In the genomic region with DNA sequence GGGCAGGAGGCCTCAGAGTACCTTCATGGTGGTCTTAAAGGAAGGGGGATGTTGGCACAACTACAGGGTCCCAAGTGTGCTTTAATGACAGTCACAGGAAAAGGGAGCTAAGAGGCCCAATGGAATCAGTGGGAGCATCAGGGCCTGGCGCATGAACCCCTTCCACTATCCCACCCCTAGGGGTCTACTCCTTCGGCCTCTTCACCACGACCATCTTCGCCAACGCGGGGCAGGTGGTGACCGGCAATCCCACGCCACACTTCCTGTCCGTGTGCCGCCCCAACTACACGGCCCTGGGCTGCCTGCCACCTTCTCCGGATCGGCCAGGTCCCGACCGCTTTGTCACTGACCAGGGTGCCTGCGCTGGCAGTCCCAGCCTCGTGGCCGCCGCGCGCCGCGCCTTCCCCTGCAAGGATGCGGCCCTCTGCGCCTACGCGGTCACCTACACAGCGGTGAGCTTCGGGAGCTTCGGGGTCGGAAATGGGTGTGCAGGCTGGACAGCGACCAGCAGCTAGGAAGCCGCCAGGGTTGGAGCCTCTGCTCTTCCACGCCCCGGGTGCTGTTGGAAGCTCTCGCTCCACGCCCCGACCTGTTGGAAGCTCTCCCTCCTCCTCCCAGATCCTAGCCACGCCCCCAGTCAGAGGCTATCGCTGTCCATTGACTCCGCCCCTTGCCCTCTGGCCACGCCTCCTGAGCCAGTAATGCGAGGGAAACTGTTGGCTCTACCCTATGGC, we compare ENCODE assay signal across 12 cellular contexts. TPM values are rescaled to one million over a fixed set of nuclear protein-coding genes. Genes with fewer than 3 reads are reported as not detected.
DNase-seq lines count a peak whose midpoint lies in the region; ATAC-seq, FAIRE-seq and TF ChIP-seq lines count a peak whose summit lies in the region.
"Had no signal": no experiment of that assay in that cellular context is flagged by ENCODE, and none has a peak within 500 bp of the region (broad histone marks: within the 10 kb centered on the region; RNA-seq: fewer than 3 reads in every experiment).

No MANE protein-coding gene starts in this region.

- no peaks in the 10 kb centered on the region for H3K79me2 ChIP-seq in HepG2 (ENCODE audit: insufficient read depth, low read length)

- no peaks in the 10 kb centered on the region for H3K9me3 ChIP-seq in right atrium auricular region
- no peaks in the 10 kb centered on the region for H3K9me3 ChIP-seq in colonic mucosa
- H3K9me3 ChIP-seq in HepG2 (ENCODE audit: low read length) = no peaks in the 10 kb centered on the region
- H3K9me3 ChIP-seq: esophagus muscularis mucosa had no signal

- DNase-seq in Right ventricle myocardium superior = peak; percentile 63
- DNase-seq in right atrium auricular region (ENCODE audit: low spot score) = no peak
- peak; percentile 98 for DNase-seq in colonic mucosa
- DNase-seq in HepG2 (ENCODE audit: low spot score) = no peak
- DNase-seq in HuH-7 (ENCODE audit: low spot score) = no peak
- no peak for DNase-seq in RCC 7860 (ENCODE audit: low spot score)
- DNase-seq: C1 segment of cervical spinal cord; NCI-H1092; stimulated activated CD4-positive, alpha-beta T cell treated with anti-CD3 and anti-CD28 coated beads, Interleukin-12 subunit alpha, Interleukin-12 subunit beta, amount 100 ng/mL, for 4 hours had no signal

- H3K9ac ChIP-seq in colonic mucosa (ENCODE audit: low read depth in 2 of 2, low read length in 2 of 2) = peak overlapping the region in 1 of 2 donors; percentile 34
- H3K9ac ChIP-seq in HepG2 (ENCODE audit: insufficient read depth, low read depth, low read length) = no peak overlapping the region

- no TSS peak for BruUV-seq in HepG2 (replicated peaks; lab: Mats Ljungman, UMichigan)

- intact Hi-C loops in Right ventricle myocardium superior (cut with DNase I) = no loop called here
- intact Hi-C loops in colonic mucosa (cut with DNase I) = no loop called here
- intact Hi-C loops in HepG2 (cut with micrococcal nuclease; ENCODE audit: unreplicated experiment) = no loop called here

- H2AFZ ChIP-seq in HepG2 (ENCODE audit: low read length) = no peak overlapping the region

- ATAC-seq in Right ventricle myocardium superior (ENCODE audit: poor library complexity) = peak; percentile 49
- no peak for ATAC-seq in HepG2
- ATAC-seq in HG02981 (IDR thresholded peaks at IDR 0.05; ENCODE audit: unreplicated experiment) = no peak
- ATAC-seq in GM18505 (IDR thresholded peaks at IDR 0.05; ENCODE audit: unreplicated experiment) = no peak

- H3K27ac ChIP-seq in right atrium auricular region (no peak overlapping the region), colonic mucosa (no peak overlapping the region), HepG2 (ENCODE audit: extremely low read length, insufficient read depth, low read length) (no peak overlapping the region)
- H3K27ac ChIP-seq: esophagus muscularis mucosa had no signal

- POLR2A ChIA-PET in HepG2 (lab: Yijun Ruan, JAX) = interaction anchor here (1.1 kb wide), 1 partner anchor 14 kb away, joined by 5 read pairs; a partner anchor contains a TSS

- no peak for TF ChIP-seq CTCF in right atrium auricular region (IDR thresholded peaks at IDR 0.05)
- TF ChIP-seq CTCF in colonic mucosa (IDR thresholded peaks at IDR 0.05) = no peak
- TF ChIP-seq CTCF in HepG2 (CRISPR knock-in tag; IDR thresholded peaks at IDR 0.05) = no peak

- TF ChIP-seq EP300 in HepG2 (IDR thresholded peaks at IDR 0.05; ENCODE audit: low read depth in 2 of 2, low read length in 2 of 2) (no peak), HepG2 (CRISPR knock-in tag; IDR thresholded peaks at IDR 0.05; ENCODE audit: borderline replicate concordance) (no peak)

- in situ Hi-C loops in HepG2 (cut with HindIII; ENCODE audit: extremely low pct_ligation_motif_present, low pct_unique_long_range_greater_than_20kb) = no loop called here

- H3K4me1 ChIP-seq in right atrium auricular region (peaks cover 0 to 4% of the 10 kb centered on the region in 2 donors), colonic mucosa (no peaks in the 10 kb centered on the region), HepG2 (ENCODE audit: insufficient read depth, low read length) (peaks cover 3% of the 10 kb centered on the region)

- TF ChIP-seq POLR2A in HepG2 (IDR thresholded peaks at IDR 0.05; ENCODE audit: insufficient read depth in 1 of 2, low read depth in 2 of 2, low read length in 2 of 2) (no peak), GM18505 (IDR thresholded peaks at IDR 0.05; ENCODE audit: borderline replicate concordance, extremely low read depth, insufficient read depth, insufficient read length) (no peak)

- peaks cover 23% of the 10 kb centered on the region for H3K36me3 ChIP-seq in right atrium auricular region
- no peaks in the 10 kb centered on the region for H3K36me3 ChIP-seq in colonic mucosa
- H3K36me3 ChIP-seq in HepG2 (replicated peaks in 1 of 2; ENCODE audit: control insufficient read depth in 1 of 2, insufficient read depth in 2 of 2, low read length in 2 of 2) = peaks cover 0 to 5% of the 10 kb centered on the region in 2 experiments; a peak in 3 of 5 replicates

- H3K27me3 ChIP-seq in right atrium auricular region (no peaks in the 10 kb centered on the region), colonic mucosa (no peaks in the 10 kb centered on the region), HepG2 (ENCODE audit: control insufficient read depth in 1 of 2, insufficient read depth in 2 of 2, low read length in 2 of 2) (no peaks in the 10 kb centered on the region)
- H3K27me3 ChIP-seq: esophagus muscularis mucosa had no signal

- CTCF ChIA-PET in HepG2 (lab: Yijun Ruan, JAX; ENCODE audit: low intra/inter-chr PET ratio, low total read pairs) = no interaction called here

- 92% methylated on average over 43 of the region's 43 CpGs for WGBS in HepG2 (ENCODE audit: low lambda C conversion rate)

- H3K4me2 ChIP-seq in HepG2 (ENCODE audit: low read depth, low read length) = no peak overlapping the region

- FAIRE-seq in HepG2 (lab: Jason Lieb, UNC) = no peak
- FAIRE-seq in RCC 7860 (lab: Jason Lieb, UNC) = no peak

- H4K20me1 ChIP-seq in HepG2 (ENCODE audit: insufficient read depth, low read length) = no peaks in the 10 kb centered on the region

- no peak overlapping the region for H3K4me3 ChIP-seq in right atrium auricular region
- H3K4me3 ChIP-seq in colonic mucosa = no peak overlapping the region
- H3K4me3 ChIP-seq in HepG2 (replicated peaks in 1 of 3; ENCODE audit: insufficient read depth in 1 of 3, low read depth in 2 of 3, low read length in 3 of 3) = no peak overlapping the region
- H3K4me3 ChIP-seq: esophagus muscularis mucosa had no signal

- TF ChIP-seq RAD21 in HepG2 (CRISPR knock-in tag; IDR thresholded peaks at IDR 0.05) = no peak

RNA-seq across cellular contexts. Expression of a gene that starts 6.0 kb away (rescaled TPM):
- total RNA-seq in Right ventricle myocardium superior (13.7 TPM), right atrium auricular region (10 to 100 TPM; 26.2 to 30.5 TPM), colonic mucosa (1 to 10 TPM; 4.8 to 8.0 TPM), HepG2 (2016; rRNA removed; fragmentation: Illumina TruSeq; extraction: Trizol) (0.77 and 1.5 TPM in 2 replicates)
- total RNA-seq in HepG2 (2016; cell fraction: cytosol; rRNA removed; fragmentation: Illumina TruSeq; extraction: Trizol; ENCODE audit: low read depth) = 1.2 and 1.3 TPM in 2 replicates
- total RNA-seq in HepG2 (2016; cell fraction: insoluble cytoplasmic fraction; rRNA removed; fragmentation: Illumina TruSeq; extraction: Trizol) = 0.70 and 1.3 TPM in 2 replicates
- total RNA-seq in HepG2 (2016; cell fraction: membrane; rRNA removed; fragmentation: Illumina TruSeq; extraction: Trizol) = 1.9 and 3.1 TPM in 2 replicates
- total RNA-seq in HepG2 (2016; cell fraction: nucleus; rRNA removed; fragmentation: Illumina TruSeq; extraction: Trizol) = 1.1 and 1.8 TPM in 2 replicates
- 2.1 and 4.2 TPM in 2 replicates for polyA plus RNA-seq in HepG2 (2011; rRNA removed)
- polyA plus RNA-seq in HepG2 (2011; cell fraction: cytosol; rRNA removed) = 1.9 and 2.5 TPM in 2 replicates
- 17.0 and 17.4 TPM in 2 replicates for polyA plus RNA-seq in HepG2 (2011; cell fraction: nucleus; rRNA removed)
- polyA plus RNA-seq in HepG2 (2012) = 3.2 and 4.3 TPM in 2 replicates
- 2.2 and 3.3 TPM in 2 replicates for polyA plus RNA-seq in HepG2 (2016; cell fraction: cytosol; fragmentation: Illumina TruSeq; extraction: Trizol; ENCODE audit: low read depth)
- polyA plus RNA-seq in HepG2 (2016; cell fraction: insoluble cytoplasmic fraction; fragmentation: Illumina TruSeq; extraction: Trizol; ENCODE audit: low read depth) = 1.3 and 2.2 TPM in 2 replicates
- 4.4 and 5.3 TPM in 2 replicates for polyA plus RNA-seq in HepG2 (2016; cell fraction: membrane; fragmentation: Illumina TruSeq; extraction: Trizol; ENCODE audit: low read depth)
- polyA plus RNA-seq in HepG2 (2016; cell fraction: nucleus; fragmentation: Illumina TruSeq; extraction: Trizol; ENCODE audit: insufficient read depth, low read depth) = 3.3 and 4.8 TPM in 2 replicates
- 7.2 and 7.3 TPM in 2 replicates for polyA minus RNA-seq in HepG2 (2011; rRNA and poly(A)+ RNA removed; ENCODE audit: low replicate concordance)
- 1.3 and 2.5 TPM in 2 replicates for polyA minus RNA-seq in HepG2 (2011; cell fraction: cytosol; rRNA and poly(A)+ RNA removed)
- 2.8 and 4.7 TPM in 2 replicates for polyA minus RNA-seq in HepG2 (2011; cell fraction: nucleus; rRNA and poly(A)+ RNA removed)

RNA-seq across cellular contexts. Expression of a gene that starts 13.3 kb away (rescaled TPM):
- 1.2 TPM for total RNA-seq in Right ventricle myocardium superior
- 1 to 10 TPM in 1 of 2 donors, under 1 TPM in 1; 0.44 to 1.5 TPM for total RNA-seq in right atrium auricular region
- 1 to 10 TPM; 3.0 to 4.6 TPM for total RNA-seq in colonic mucosa
- 3.1 and 3.3 TPM in 2 replicates for total RNA-seq in HepG2 (2016; rRNA removed; fragmentation: Illumina TruSeq; extraction: Trizol)
- 0.81 and 1.5 TPM in 2 replicates for total RNA-seq in HepG2 (2016; cell fraction: cytosol; rRNA removed; fragmentation: Illumina TruSeq; extraction: Trizol; ENCODE audit: low read depth)
- 3.1 and 3.4 TPM in 2 replicates for total RNA-seq in HepG2 (2016; cell fraction: insoluble cytoplasmic fraction; rRNA removed; fragmentation: Illumina TruSeq; extraction: Trizol)
- total RNA-seq in HepG2 (2016; cell fraction: membrane; rRNA removed; fragmentation: Illumina TruSeq; extraction: Trizol) = 1.9 and 2.2 TPM in 2 replicates
- 1.3 and 2.3 TPM in 2 replicates for total RNA-seq in HepG2 (2016; cell fraction: nucleus; rRNA removed; fragmentation: Illumina TruSeq; extraction: Trizol)
- 2.7 and 3.9 TPM in 2 replicates for polyA plus RNA-seq in HepG2 (2011; rRNA removed)
- 2.3 and 3.3 TPM in 2 replicates for polyA plus RNA-seq in HepG2 (2011; cell fraction: cytosol; rRNA removed)
- 4.9 and 5.4 TPM in 2 replicates for polyA plus RNA-seq in HepG2 (2011; cell fraction: nucleus; rRNA removed)
- 1.5 and 1.6 TPM in 2 replicates for polyA plus RNA-seq in HepG2 (2012)
- polyA plus RNA-seq in HepG2 (2016; cell fraction: cytosol; fragmentation: Illumina TruSeq; extraction: Trizol; ENCODE audit: low read depth) = 0.61 and 0.65 TPM in 2 replicates
- 3.9 and 4.4 TPM in 2 replicates for polyA plus RNA-seq in HepG2 (2016; cell fraction: insoluble cytoplasmic fraction; fragmentation: Illumina TruSeq; extraction: Trizol; ENCODE audit: low read depth)
- 1.2 and 1.6 TPM in 2 replicates for polyA plus RNA-seq in HepG2 (2016; cell fraction: membrane; fragmentation: Illumina TruSeq; extraction: Trizol; ENCODE audit: low read depth)
- 2.9 and 3.2 TPM in 2 replicates for polyA plus RNA-seq in HepG2 (2016; cell fraction: nucleus; fragmentation: Illumina TruSeq; extraction: Trizol; ENCODE audit: insufficient read depth, low read depth)
- 1.3 and 2.7 TPM in 2 replicates for polyA minus RNA-seq in HepG2 (2011; rRNA and poly(A)+ RNA removed; ENCODE audit: low replicate concordance)
- 0.79 and 0.97 TPM in 2 replicates for polyA minus RNA-seq in HepG2 (2011; cell fraction: cytosol; rRNA and poly(A)+ RNA removed)
- 1.8 and 2.7 TPM in 2 replicates for polyA minus RNA-seq in HepG2 (2011; cell fraction: nucleus; rRNA and poly(A)+ RNA removed)

RNA-seq across cellular contexts. Expression of a gene that starts 14.9 kb away (rescaled TPM):
- total RNA-seq in Right ventricle myocardium superior (18.8 TPM), right atrium auricular region (10 to 100 TPM; 12.1 to 18.8 TPM), colonic mucosa (10 to 100 TPM; 17.4 to 21.4 TPM), HepG2 (2016; rRNA removed; fragmentation: Illumina TruSeq; extraction: Trizol) (1.2 and 1.7 TPM in 2 replicates)
- 0.81 and 0.88 TPM in 2 replicates for total RNA-seq in HepG2 (2016; cell fraction: cytosol; rRNA removed; fragmentation: Illumina TruSeq; extraction: Trizol; ENCODE audit: low read depth)
- total RNA-seq in HepG2 (2016; cell fraction: insoluble cytoplasmic fraction; rRNA removed; fragmentation: Illumina TruSeq; extraction: Trizol) = 0.82 and 1.3 TPM in 2 replicates
- total RNA-seq in HepG2 (2016; cell fraction: membrane; rRNA removed; fragmentation: Illumina TruSeq; extraction: Trizol) = 1.4 and 1.9 TPM in 2 replicates
- 2.7 and 4.7 TPM in 2 replicates for total RNA-seq in HepG2 (2016; cell fraction: nucleus; rRNA removed; fragmentation: Illumina TruSeq; extraction: Trizol)
- polyA plus RNA-seq in HepG2 (2011; rRNA removed) = 6.3 and 9.1 TPM in 2 replicates
- 2.8 and 3.3 TPM in 2 replicates for polyA plus RNA-seq in HepG2 (2011; cell fraction: cytosol; rRNA removed)
- 44.4 and 50.4 TPM in 2 replicates for polyA plus RNA-seq in HepG2 (2011; cell fraction: nucleus; rRNA removed)
- polyA plus RNA-seq in HepG2 (2012) = 4.5 and 6.5 TPM in 2 replicates
- 1.7 and 2.1 TPM in 2 replicates for polyA plus RNA-seq in HepG2 (2016; cell fraction: cytosol; fragmentation: Illumina TruSeq; extraction: Trizol; ENCODE audit: low read depth)
- 2.2 TPM in 2 replicates for polyA plus RNA-seq in HepG2 (2016; cell fraction: insoluble cytoplasmic fraction; fragmentation: Illumina TruSeq; extraction: Trizol; ENCODE audit: low read depth)
- polyA plus RNA-seq in HepG2 (2016; cell fraction: membrane; fragmentation: Illumina TruSeq; extraction: Trizol; ENCODE audit: low read depth) = 1.5 and 2.1 TPM in 2 replicates
- 8.6 and 11.0 TPM in 2 replicates for polyA plus RNA-seq in HepG2 (2016; cell fraction: nucleus; fragmentation: Illumina TruSeq; extraction: Trizol; ENCODE audit: insufficient read depth, low read depth)
- 2.6 and 3.3 TPM in 2 replicates for polyA minus RNA-seq in HepG2 (2011; rRNA and poly(A)+ RNA removed; ENCODE audit: low replicate concordance)
- polyA minus RNA-seq in HepG2 (2011; cell fraction: cytosol; rRNA and poly(A)+ RNA removed) = 0.97 TPM in 1 of 2 replicates, not detected in the other
- 7.0 and 7.8 TPM in 2 replicates for polyA minus RNA-seq in HepG2 (2011; cell fraction: nucleus; rRNA and poly(A)+ RNA removed)

RNA-seq across cellular contexts. Expression of a gene that starts 15.1 kb away (rescaled TPM):
- total RNA-seq in Right ventricle myocardium superior (105 TPM), right atrium auricular region (100 to 1,000 TPM; 301 to 343 TPM), colonic mucosa (10 to 100 TPM; 45.4 to 63.4 TPM), HepG2 (2016; rRNA removed; fragmentation: Illumina TruSeq; extraction: Trizol) (22.8 and 45.5 TPM in 2 replicates)
- 23.9 and 36.8 TPM in 2 replicates for total RNA-seq in HepG2 (2016; cell fraction: cytosol; rRNA removed; fragmentation: Illumina TruSeq; extraction: Trizol; ENCODE audit: low read depth)
- total RNA-seq in HepG2 (2016; cell fraction: insoluble cytoplasmic fraction; rRNA removed; fragmentation: Illumina TruSeq; extraction: Trizol) = 26.6 and 43.5 TPM in 2 replicates
- 20.5 and 27.0 TPM in 2 replicates for total RNA-seq in HepG2 (2016; cell fraction: membrane; rRNA removed; fragmentation: Illumina TruSeq; extraction: Trizol)
- 40.9 and 45.4 TPM in 2 replicates for total RNA-seq in HepG2 (2016; cell fraction: nucleus; rRNA removed; fragmentation: Illumina TruSeq; extraction: Trizol)
- 98.7 and 119 TPM in 2 replicates for polyA plus RNA-seq in HepG2 (2011; rRNA removed)
- polyA plus RNA-seq in HepG2 (2011; cell fraction: cytosol; rRNA removed) = 206 and 218 TPM in 2 replicates
- polyA plus RNA-seq in HepG2 (2011; cell fraction: nucleus; rRNA removed) = 131 and 158 TPM in 2 replicates
- polyA plus RNA-seq in HepG2 (2012) = 57.4 and 59.1 TPM in 2 replicates
- polyA plus RNA-seq in HepG2 (2016; cell fraction: cytosol; fragmentation: Illumina TruSeq; extraction: Trizol; ENCODE audit: low read depth) = 31.8 and 38.8 TPM in 2 replicates
- 33.6 and 35.9 TPM in 2 replicates for polyA plus RNA-seq in HepG2 (2016; cell fraction: insoluble cytoplasmic fraction; fragmentation: Illumina TruSeq; extraction: Trizol; ENCODE audit: low read depth)
- 24.0 and 30.5 TPM in 2 replicates for polyA plus RNA-seq in HepG2 (2016; cell fraction: membrane; fragmentation: Illumina TruSeq; extraction: Trizol; ENCODE audit: low read depth)
- polyA plus RNA-seq in HepG2 (2016; cell fraction: nucleus; fragmentation: Illumina TruSeq; extraction: Trizol; ENCODE audit: insufficient read depth, low read depth) = 71.8 and 88.8 TPM in 2 replicates
- polyA minus RNA-seq in HepG2 (2011; rRNA and poly(A)+ RNA removed; ENCODE audit: low replicate concordance) = 48.8 and 93.8 TPM in 2 replicates
- polyA minus RNA-seq in HepG2 (2011; cell fraction: cytosol; rRNA and poly(A)+ RNA removed) = 25.0 and 36.6 TPM in 2 replicates
- polyA minus RNA-seq in HepG2 (2011; cell fraction: nucleus; rRNA and poly(A)+ RNA removed) = 8.2 and 12.7 TPM in 2 replicates

RNA-seq across cellular contexts. Expression of a gene that starts 21.7 kb away (rescaled TPM):
- 7.9 TPM for total RNA-seq in Right ventricle myocardium superior
- 10 to 100 TPM in 1 of 2 donors, 1 to 10 TPM in 1; 6.5 to 11.1 TPM for total RNA-seq in right atrium auricular region
- total RNA-seq in colonic mucosa = 10 to 100 TPM; 47.7 to 54.0 TPM
- total RNA-seq in HepG2 (2016; rRNA removed; fragmentation: Illumina TruSeq; extraction: Trizol) = 2.0 and 3.3 TPM in 2 replicates
- total RNA-seq in HepG2 (2016; cell fraction: cytosol; rRNA removed; fragmentation: Illumina TruSeq; extraction: Trizol; ENCODE audit: low read depth) = 0.26 and 0.40 TPM in 2 replicates
- 1.9 and 2.7 TPM in 2 replicates for total RNA-seq in HepG2 (2016; cell fraction: insoluble cytoplasmic fraction; rRNA removed; fragmentation: Illumina TruSeq; extraction: Trizol)
- 1.9 and 2.1 TPM in 2 replicates for total RNA-seq in HepG2 (2016; cell fraction: membrane; rRNA removed; fragmentation: Illumina TruSeq; extraction: Trizol)
- 1.5 and 1.8 TPM in 2 replicates for total RNA-seq in HepG2 (2016; cell fraction: nucleus; rRNA removed; fragmentation: Illumina TruSeq; extraction: Trizol)
- polyA plus RNA-seq in HepG2 (2011; rRNA removed) = 16.1 and 19.9 TPM in 2 replicates
- 12.0 and 13.8 TPM in 2 replicates for polyA plus RNA-seq in HepG2 (2011; cell fraction: cytosol; rRNA removed)
- polyA plus RNA-seq in HepG2 (2011; cell fraction: nucleus; rRNA removed) = 7.5 and 9.8 TPM in 2 replicates
- polyA plus RNA-seq in HepG2 (2012) = 2.1 TPM in 2 replicates
- 0.28 and 0.29 TPM in 2 replicates for polyA plus RNA-seq in HepG2 (2016; cell fraction: cytosol; fragmentation: Illumina TruSeq; extraction: Trizol; ENCODE audit: low read depth)
- polyA plus RNA-seq in HepG2 (2016; cell fraction: insoluble cytoplasmic fraction; fragmentation: Illumina TruSeq; extraction: Trizol; ENCODE audit: low read depth) = 3.1 and 3.9 TPM in 2 replicates
- polyA plus RNA-seq in HepG2 (2016; cell fraction: membrane; fragmentation: Illumina TruSeq; extraction: Trizol; ENCODE audit: low read depth) = 0.98 and 1.6 TPM in 2 replicates
- polyA plus RNA-seq in HepG2 (2016; cell fraction: nucleus; fragmentation: Illumina TruSeq; extraction: Trizol; ENCODE audit: insufficient read depth, low read depth) = 2.7 and 3.4 TPM in 2 replicates
- 91.8 and 118 TPM in 2 replicates for polyA minus RNA-seq in HepG2 (2011; rRNA and poly(A)+ RNA removed; ENCODE audit: low replicate concordance)
- 11.3 and 12.6 TPM in 2 replicates for polyA minus RNA-seq in HepG2 (2011; cell fraction: cytosol; rRNA and poly(A)+ RNA removed)
- polyA minus RNA-seq in HepG2 (2011; cell fraction: nucleus; rRNA and poly(A)+ RNA removed) = 5.3 and 6.6 TPM in 2 replicates

Comparison
In these comparisons a context has a peak if more than half of its experiments do, and no peak if none do; other contexts are left out.
1. DNase-seq: peak in Right ventricle myocardium superior (single experiment) and colonic mucosa (single experiment); none in right atrium auricular region (single experiment), HepG2 (single experiment), HuH-7 (single experiment) and RCC 7860 (single experiment).